In the genomic region with DNA sequence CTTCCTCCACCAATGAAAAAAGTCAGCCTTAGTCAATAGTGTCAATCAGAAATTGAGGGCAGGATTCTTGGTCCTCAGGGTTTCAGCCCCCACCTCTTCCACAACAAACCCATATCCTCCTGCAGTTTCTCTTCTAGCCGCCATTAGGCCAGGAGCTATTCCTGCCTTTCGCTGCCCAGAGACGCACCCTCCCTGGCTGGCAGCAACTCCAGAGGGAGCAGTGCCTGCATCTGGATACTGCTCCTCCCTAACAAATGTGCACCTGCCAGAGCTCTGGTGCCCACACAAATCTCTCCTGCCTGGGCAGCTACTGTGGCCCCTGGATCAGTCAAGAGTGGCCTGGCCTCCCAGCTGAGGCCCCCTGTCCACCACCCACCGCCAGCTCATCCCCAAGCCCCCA, we compare ENCODE assay signal across 1 cellular context. TPM values are rescaled to one million over a fixed set of nuclear protein-coding genes. Genes with fewer than 3 reads are reported as not detected.
"Had no signal": no experiment of that assay in that cellular context is flagged by ENCODE, and none has a peak within 500 bp of the region (broad histone marks: within the 10 kb centered on the region; RNA-seq: fewer than 3 reads in every experiment).

No MANE protein-coding gene starts in this region.

RNA-seq across cellular contexts. Expression of gene CHST6, which starts 38.8 kb away (rescaled TPM):
- total RNA-seq: activated naive CD4-positive, alpha-beta T cell treated with anti-CD3 and anti-CD28 coated beads for 36 hours had no signal
